In genomic region chr6:31474871-31475286, GRCh38 we compare ENCODE assay signal across 12 cellular contexts. TPM values are rescaled to one million over a fixed set of nuclear protein-coding genes. Genes with fewer than 3 reads are reported as not detected.
DNase-seq lines count a peak whose midpoint lies in the region; ATAC-seq and TF ChIP-seq lines count a peak whose summit lies in the region.
"Had no signal": no experiment of that assay in that cellular context is flagged by ENCODE, and none has a peak within 500 bp of the region (broad histone marks: within the 10 kb centered on the region; RNA-seq: fewer than 3 reads in every experiment).

No MANE protein-coding gene starts in this region.

- H3K27me3 ChIP-seq in left ventricle myocardium inferior (ENCODE audit: low read depth) (peaks cover 3% of the 10 kb centered on the region), upper lobe of right lung (no peaks in the 10 kb centered on the region), breast epithelium (no peaks in the 10 kb centered on the region)
- H3K27me3 ChIP-seq: spleen had no signal

- in situ Hi-C loops in SK-MEL-5 (cut with HindIII; ENCODE audit: low pct_unique_long_range_greater_than_20kb, low sequenced_read_pairs) = no loop called here

- no peaks in the 10 kb centered on the region for H3K36me3 ChIP-seq in left ventricle myocardium inferior
- no peaks in the 10 kb centered on the region for H3K36me3 ChIP-seq in upper lobe of right lung
- no peaks in the 10 kb centered on the region for H3K36me3 ChIP-seq in breast epithelium

- H3K9me3 ChIP-seq in left ventricle myocardium inferior (replicated peaks) (no peaks in the 10 kb centered on the region), upper lobe of right lung (no peaks in the 10 kb centered on the region), breast epithelium (no peaks in the 10 kb centered on the region)
- H3K9me3 ChIP-seq: spleen had no signal

- ATAC-seq in upper lobe of right lung = peak; percentile 24
- no peak for ATAC-seq in GM18858 (IDR thresholded peaks at IDR 0.05; ENCODE audit: unreplicated experiment)
- ATAC-seq: Right ventricle myocardium inferior had no signal

- no peaks in the 10 kb centered on the region for H3K4me1 ChIP-seq in left ventricle myocardium inferior
- H3K4me1 ChIP-seq in upper lobe of right lung = peaks cover 6% of the 10 kb centered on the region
- H3K4me1 ChIP-seq in breast epithelium = no peaks in the 10 kb centered on the region

- TF ChIP-seq POLR2A in breast epithelium (IDR thresholded peaks at IDR 0.05) = no peak

- H3K27ac ChIP-seq in left ventricle myocardium inferior (replicated peaks) (no peak overlapping the region), upper lobe of right lung (no peak overlapping the region), breast epithelium (no peak overlapping the region)

- TF ChIP-seq CTCF in left ventricle myocardium inferior (IDR thresholded peaks at IDR 0.05; ENCODE audit: borderline replicate concordance) = peak; percentile 20
- peak; percentile 42 for TF ChIP-seq CTCF in fibroblast of the aortic adventitia (IDR thresholded peaks at IDR 0.05; ENCODE audit: insufficient read depth, low read length)
- peak; percentile 26 for TF ChIP-seq CTCF in upper lobe of right lung (IDR thresholded peaks at IDR 0.05)
- TF ChIP-seq CTCF in breast epithelium (IDR thresholded peaks at IDR 0.05) = no peak

- H3K4me3 ChIP-seq in left ventricle myocardium inferior (no peak overlapping the region), fibroblast of the aortic adventitia (ENCODE audit: low read depth, low read length) (no peak overlapping the region), upper lobe of right lung (no peak overlapping the region), breast epithelium (no peak overlapping the region)
- H3K4me3 ChIP-seq: spleen had no signal

- intact Hi-C loops in left ventricle myocardium inferior (cut with micrococcal nuclease) (no loop called here), cardiac septum (cut with DNase I) (no loop called here), upper lobe of right lung (cut with DNase I) (no loop called here), breast epithelium (cut with DNase I; ENCODE audit: low total_unique reads) (no loop called here)

- DNase-seq in left ventricle myocardium inferior (no peak), cardiac septum (ENCODE audit: low spot score) (no peak), SK-MEL-5 (ENCODE audit: low read depth, low spot score) (peak; percentile 52), fibroblast of the aortic adventitia (ENCODE audit: low read depth) (no peak), upper lobe of right lung (no peak), D341Med (ENCODE audit: low spot score) (no peak), breast epithelium (ENCODE audit: low spot score in 2 of 2) (no peak)
- DNase-seq: NCI-H1092, spleen had no signal

RNA-seq across cellular contexts. Expression of gene MICB, which starts 23.1 kb away (rescaled TPM):
- total RNA-seq in left ventricle myocardium inferior (1.1 TPM), cardiac septum (1.9 TPM), fibroblast of the aortic adventitia (ENCODE audit: low replicate concordance) (3.4 and 16.6 TPM in 2 replicates), upper lobe of right lung (8.2 TPM), breast epithelium (1 to 10 TPM; 2.9 to 4.6 (median 4.0) TPM)
- 4.9 and 7.0 TPM in 2 replicates for total RNA-seq in SK-MEL-5 (2014; rRNA removed; shearing (Covaris generic))
- polyA plus RNA-seq in SK-MEL-5 (2015; cell fraction: cytosol; rRNA removed) = 9.7 and 13.5 TPM in 2 replicates
- polyA plus RNA-seq in SK-MEL-5 (2015; cell fraction: nucleus; rRNA removed) = 3.9 and 7.5 TPM in 2 replicates

RNA-seq across cellular contexts. Expression of gene MCCD1, which starts 53.9 kb away (rescaled TPM):
- not detected for total RNA-seq in left ventricle myocardium inferior
- not detected for total RNA-seq in cardiac septum
- not detected in 2 replicates for total RNA-seq in SK-MEL-5 (2014; rRNA removed; shearing (Covaris generic))
- polyA plus RNA-seq in SK-MEL-5 (2015; cell fraction: cytosol; rRNA removed) = not detected in 2 replicates
- polyA plus RNA-seq in SK-MEL-5 (2015; cell fraction: nucleus; rRNA removed) = not detected in 2 replicates
- total RNA-seq in fibroblast of the aortic adventitia (ENCODE audit: low replicate concordance) = not detected in 2 replicates
- total RNA-seq in upper lobe of right lung = not detected
- total RNA-seq in breast epithelium = not detected
- total RNA-seq: lower leg skin, Right ventricle myocardium inferior, spleen had no signal
- polyA plus RNA-seq: spleen had no signal

Comparison
In these comparisons a context has a peak if more than half of its experiments do, and no peak if none do; other contexts are left out.
1. CTCF ChIP-seq: peak in left ventricle myocardium inferior (single experiment), fibroblast of the aortic adventitia (single experiment) and upper lobe of right lung (single experiment); none in breast epithelium (0 of 3).